10 cellular contexts compared by ENCODE assay signal in genomic region chr22:37627545-37627944, GRCh38. TPM values are rescaled to one million over a fixed set of nuclear protein-coding genes. Genes with fewer than 3 reads are reported as not detected.
A peak's percentile ranks its signal among the peaks of the same experiment; 100 is the strongest.
DNase-seq lines count a peak whose midpoint lies in the region; ATAC-seq and TF ChIP-seq lines count a peak whose summit lies in the region.
"Had no signal": no experiment of that assay in that cellular context is flagged by ENCODE, and none has a peak within 500 bp of the region (broad histone marks: within the 10 kb centered on the region; RNA-seq: fewer than 3 reads in every experiment).

No MANE protein-coding gene starts in this region.

- intact Hi-C loops in left lung (cut with DNase I) = no loop called here

- DNase-seq in activated gamma-delta T cell treated with Interleukin-2 at 50 U/mL for 16 hours (peak; percentile 64), activated gamma-delta T cell (lab: John Stamatoyannopoulos, UW) (no peak), left lung (peak in 1 of 2 donors; percentile 86), thoracic aorta (ENCODE audit: low spot score) (no peak)
- DNase-seq in activated T-cell treated with anti-CD3 and anti-CD28 coated beads, Interleukin-2, amount 50 U/mL, for 48 hours = peak; percentile 66 to 71
- DNase-seq: aorta; NK-92 treated with Interleukin-12 subunit alpha and Interleukin-12 subunit beta, amount 100 ng/mL, for 24 hours had no signal

- ATAC-seq in left lung (no peak), thoracic aorta (ENCODE audit: insufficient number of reproducible peaks, low FRiP score, low read depth) (no peak), HG02759 (IDR thresholded peaks at IDR 0.05; ENCODE audit: unreplicated experiment) (no peak), HG03520 (IDR thresholded peaks at IDR 0.05; ENCODE audit: unreplicated experiment) (no peak), HG02588 (IDR thresholded peaks at IDR 0.05; ENCODE audit: unreplicated experiment) (no peak)

- peaks cover 11 to 55% of the 10 kb centered on the region in 2 donors for H3K4me1 ChIP-seq in left lung
- H3K4me1 ChIP-seq in thoracic aorta (ENCODE audit: control insufficient read depth in 1 of 2, low read depth in 2 of 2) = peaks cover 14 to 23% of the 10 kb centered on the region in 2 donors

- H3K9me3 ChIP-seq in left lung = no peaks in the 10 kb centered on the region
- no peaks in the 10 kb centered on the region for H3K9me3 ChIP-seq in thoracic aorta

- H3K27me3 ChIP-seq in left lung = no peaks in the 10 kb centered on the region
- no peaks in the 10 kb centered on the region for H3K27me3 ChIP-seq in thoracic aorta (replicated peaks; ENCODE audit: insufficient read depth)

- no peak for TF ChIP-seq CTCF in left lung (IDR thresholded peaks at IDR 0.05)
- TF ChIP-seq CTCF in thoracic aorta (IDR thresholded peaks at IDR 0.05) = no peak

- peak overlapping the region; percentile 5 to 65 for H3K27ac ChIP-seq in left lung
- H3K27ac ChIP-seq in thoracic aorta = peak overlapping the region; percentile 64 to 66

- H3K4me3 ChIP-seq in left lung (no peak overlapping the region), thoracic aorta (no peak overlapping the region)

- H3K36me3 ChIP-seq in left lung (peaks cover 0 to 87% of the 10 kb centered on the region in 2 donors), thoracic aorta (peaks cover 14% of the 10 kb centered on the region)

RNA-seq across cellular contexts. Expression of gene SH3BP1, which starts 11.9 kb away (rescaled TPM):
- total RNA-seq in left lung = 10 to 100 TPM; 14.0 to 40.7 TPM
- total RNA-seq in thoracic aorta = 10 to 100 TPM in 1 of 2 donors, 1 to 10 TPM in 1; 5.6 to 14.2 TPM

RNA-seq across cellular contexts. Expression of gene GGA1, which starts 18.9 kb away (rescaled TPM):
- total RNA-seq in left lung (10 to 100 TPM; 53.0 to 64.3 TPM), thoracic aorta (10 to 100 TPM; 59.9 to 61.2 TPM)

RNA-seq across cellular contexts. Expression of gene PDXP, which starts 31.0 kb away (rescaled TPM):
- total RNA-seq in left lung = 10 to 100 TPM in 1 of 2 donors, 1 to 10 TPM in 1; 8.3 to 10.1 TPM
- total RNA-seq in thoracic aorta = 10 to 100 TPM in 1 of 2 donors, 1 to 10 TPM in 1; 6.3 to 13.8 TPM

RNA-seq across cellular contexts. Expression of gene LGALS2, which starts 47.7 kb away (rescaled TPM):
- total RNA-seq in left lung (under 1 TPM in 1 of 2 donors, not detected in 1; 0.61 TPM), thoracic aorta (not detected)

RNA-seq across cellular contexts. Expression of gene LGALS1, which starts 47.9 kb away (rescaled TPM):
- 100 to 1,000 TPM; 826 to 851 TPM for total RNA-seq in left lung
- 1,000 to 10,000 TPM; 1,470 to 1,957 TPM for total RNA-seq in thoracic aorta

Comparison
In these comparisons a context has a peak if more than half of its experiments do, and no peak if none do; other contexts are left out.
1. DNase-seq: peak in activated gamma-delta T cell treated with Interleukin-2 at 50 U/mL for 16 hours (single experiment) and activated T-cell treated with anti-CD3 and anti-CD28 coated beads, Interleukin-2, amount 50 U/mL, for 48 hours (2 of 2); none in activated gamma-delta T cell (single experiment) and thoracic aorta (single experiment).